22 cellular contexts compared by ENCODE assay signal in genomic region chr1:47547753-47548152, GRCh38.
DNase-seq lines count a peak whose midpoint lies in the region; ATAC-seq and TF ChIP-seq lines count a peak whose summit lies in the region.
"Had no signal": no experiment of that assay in that cellular context is flagged by ENCODE, and none has a peak within 500 bp of the region (broad histone marks: within the 10 kb centered on the region; RNA-seq: fewer than 3 reads in every experiment).

No MANE protein-coding gene starts in this region.

- DNase-seq in EL (peak; percentile 30), M059J (ENCODE audit: low read depth) (peak; percentile 9), endodermal cell (peak; percentile 65), neural crest cell (ENCODE audit: low read depth, low spot score) (no peak)
- no peak for DNase-seq in naive thymus-derived CD8-positive, alpha-beta T cell
- no peak for DNase-seq in CD8-positive, alpha-beta T cell
- DNase-seq: activated CD4-positive, alpha-beta T cell treated with anti-CD3 and anti-CD28 coated beads for 36 hours; activated naive CD8-positive, alpha-beta T cell treated with anti-CD3 and anti-CD28 coated beads, Interleukin-2, amount 10 ng/mL, durations not matched to agents 7 days and 5 days; activated T-cell treated with anti-CD3 and anti-CD28 coated beads, Interleukin-2, amount 50 U/mL, for 72 hours; CD4-positive, CD25-positive, alpha-beta regulatory T cell; effector memory CD4-positive, alpha-beta T cell; GDM1; HCEC 1CT; MM.1S; NCI-H1417 treated with DMSO at 0.1 percent for 48 hours; NCI-H510A treated with DMSO at 0.1 percent for 48 hours; SHP77 had no signal

- POLR2A ChIA-PET in naive thymus-derived CD8-positive, alpha-beta T cell (lab: Charles Lee), result no interaction called here
- POLR2A ChIA-PET in CD8-positive, alpha-beta T cell (lab: Charles Lee), result no interaction called here

- no peak overlapping the region for H3K9ac ChIP-seq in endodermal cell (ENCODE audit: extremely low read depth, low read length, poor library complexity, severe bottlenecking)

- H3K4me3 Mint-ChIP-seq in endodermal cell (no peak overlapping the region), neural crest cell (no peak overlapping the region)
- no peak overlapping the region for H3K4me3 Mint-ChIP-seq in naive thymus-derived CD8-positive, alpha-beta T cell
- no peak overlapping the region for H3K4me3 Mint-ChIP-seq in CD8-positive, alpha-beta T cell
- H3K4me3 Mint-ChIP-seq: activated CD4-positive, alpha-beta T cell treated with anti-CD3 and anti-CD28 coated beads for 36 hours; activated naive CD8-positive, alpha-beta T cell treated with anti-CD3 and anti-CD28 coated beads, Interleukin-2, amount 10 ng/mL, durations not matched to agents 7 days and 5 days; activated T-cell treated with anti-CD3 and anti-CD28 coated beads, Interleukin-2, amount 50 U/mL, for 72 hours; CD4-positive, CD25-positive, alpha-beta regulatory T cell; memory B cell had no signal

- no peak overlapping the region for H3K27ac ChIP-seq in endodermal cell (ENCODE audit: low read depth, low read length)
- H3K27ac ChIP-seq in CD8-positive, alpha-beta T cell (ENCODE audit: low read depth, low read length), result no peak overlapping the region
- H3K27ac ChIP-seq: esophagus muscularis mucosa, gastroesophageal sphincter had no signal

- H3K4me1 Mint-ChIP-seq in endodermal cell (peaks cover 18% of the 10 kb centered on the region), neural crest cell (peaks cover 36% of the 10 kb centered on the region)
- H3K4me1 Mint-ChIP-seq in naive thymus-derived CD8-positive, alpha-beta T cell, result no peaks in the 10 kb centered on the region
- no peaks in the 10 kb centered on the region for H3K4me1 Mint-ChIP-seq in CD8-positive, alpha-beta T cell (ENCODE audit: low read depth)
- H3K4me1 Mint-ChIP-seq: activated CD4-positive, alpha-beta T cell treated with anti-CD3 and anti-CD28 coated beads for 36 hours; activated naive CD8-positive, alpha-beta T cell treated with anti-CD3 and anti-CD28 coated beads, Interleukin-2, amount 10 ng/mL, durations not matched to agents 7 days and 5 days; CD4-positive, CD25-positive, alpha-beta regulatory T cell; memory B cell had no signal

- H3K9me3 Mint-ChIP-seq in endodermal cell (no peaks in the 10 kb centered on the region), neural crest cell (no peaks in the 10 kb centered on the region)
- peaks cover 0 to 3% (median 0%) of the 10 kb centered on the region in 9 donors for H3K9me3 Mint-ChIP-seq in naive thymus-derived CD8-positive, alpha-beta T cell
- no peaks in the 10 kb centered on the region for H3K9me3 Mint-ChIP-seq in CD8-positive, alpha-beta T cell
- H3K9me3 Mint-ChIP-seq: activated naive CD8-positive, alpha-beta T cell treated with anti-CD3 and anti-CD28 coated beads, Interleukin-2, amount 10 ng/mL, durations not matched to agents 7 days and 5 days; activated T-cell treated with anti-CD3 and anti-CD28 coated beads, Interleukin-2, amount 50 U/mL, for 72 hours had no signal

- intact Hi-C loops in CD8-positive, alpha-beta T cell (cut with DNase I, micrococcal nuclease), result loop anchor here in 1 of 2 experiments (5.0 kb wide), 1 partner anchor 110 kb away; the partner anchor contains the start of gene FOXD2

- H3K27me3 ChIP-seq in endodermal cell (ENCODE audit: control insufficient read depth, insufficient read depth, low read length, poor library complexity, severe bottlenecking), result no peaks in the 10 kb centered on the region
- no peaks in the 10 kb centered on the region for H3K27me3 ChIP-seq in CD8-positive, alpha-beta T cell (ENCODE audit: insufficient read depth, low read length)

- no peaks in the 10 kb centered on the region for H3K36me3 ChIP-seq in endodermal cell (ENCODE audit: control insufficient read depth, insufficient read depth, low read length)
- H3K36me3 ChIP-seq in CD8-positive, alpha-beta T cell (ENCODE audit: insufficient read depth, low read length), result no peaks in the 10 kb centered on the region
- H3K36me3 ChIP-seq: esophagus muscularis mucosa, gastroesophageal sphincter had no signal

- H3K27me3 Mint-ChIP-seq in endodermal cell (ENCODE audit: insufficient read depth), result peaks cover 1% of the 10 kb centered on the region
- H3K27me3 Mint-ChIP-seq in neural crest cell (ENCODE audit: low read depth), result peaks cover 6% of the 10 kb centered on the region
- H3K27me3 Mint-ChIP-seq in naive thymus-derived CD8-positive, alpha-beta T cell, result peaks cover 12 to 32% (median 23%) of the 10 kb centered on the region in 5 donors
- H3K27me3 Mint-ChIP-seq in CD8-positive, alpha-beta T cell (ENCODE audit: low read depth), result peaks cover 14% of the 10 kb centered on the region

- H3K9me3 ChIP-seq in endodermal cell (ENCODE audit: control insufficient read depth, low read length), result no peaks in the 10 kb centered on the region
- H3K9me3 ChIP-seq in CD8-positive, alpha-beta T cell (ENCODE audit: low read length), result no peaks in the 10 kb centered on the region
- H3K9me3 ChIP-seq: esophagus muscularis mucosa, gastroesophageal sphincter had no signal

- no peaks in the 10 kb centered on the region for H3K4me1 ChIP-seq in endodermal cell (ENCODE audit: control insufficient read depth, insufficient read depth, low read length)
- H3K4me1 ChIP-seq in CD8-positive, alpha-beta T cell (ENCODE audit: insufficient read depth, low read length), result no peaks in the 10 kb centered on the region
- H3K4me1 ChIP-seq: esophagus muscularis mucosa, gastroesophageal sphincter had no signal

- no peak for ATAC-seq in naive thymus-derived CD8-positive, alpha-beta T cell
- ATAC-seq in CD8-positive, alpha-beta T cell, result no peak
- no peak for ATAC-seq in HG02970 (IDR thresholded peaks at IDR 0.05; ENCODE audit: low FRiP score, unreplicated experiment)
- ATAC-seq: activated CD4-positive, alpha-beta T cell treated with anti-CD3 and anti-CD28 coated beads for 36 hours; activated T-cell treated with anti-CD3 and anti-CD28 coated beads, Interleukin-2, amount 50 U/mL, for 72 hours; gastroesophageal sphincter had no signal

- H3K36me3 Mint-ChIP-seq in endodermal cell (ENCODE audit: low read depth), result no peaks in the 10 kb centered on the region
- H3K36me3 Mint-ChIP-seq in neural crest cell (ENCODE audit: low read depth), result no peaks in the 10 kb centered on the region
- no peaks in the 10 kb centered on the region for H3K36me3 Mint-ChIP-seq in naive thymus-derived CD8-positive, alpha-beta T cell
- no peaks in the 10 kb centered on the region for H3K36me3 Mint-ChIP-seq in CD8-positive, alpha-beta T cell
- H3K36me3 Mint-ChIP-seq: activated naive CD8-positive, alpha-beta T cell treated with anti-CD3 and anti-CD28 coated beads, Interleukin-2, amount 10 ng/mL, durations not matched to agents 7 days and 5 days; CD4-positive, CD25-positive, alpha-beta regulatory T cell; memory B cell had no signal

- WGBS in endodermal cell (ENCODE audit: insufficient coverage in 1 of 2, insufficient read length in 1 of 2), 2 experiments, result 67% methylated on average over 5 of the region's 5 CpGs; no CpG with 5 or more reads in 1 of the 2 experiments

- no peak overlapping the region for H3K4me3 ChIP-seq in endodermal cell (ENCODE audit: low read length)
- no peak overlapping the region for H3K4me3 ChIP-seq in CD8-positive, alpha-beta T cell (ENCODE audit: low read depth, low read length)
- H3K4me3 ChIP-seq: esophagus muscularis mucosa, gastroesophageal sphincter had no signal

- CTCF ChIA-PET in CD8-positive, alpha-beta T cell (lab: Charles Lee), result interaction anchor here (1.1 to 1.3 kb wide), 2 partner anchors 10 to 15 kb away, joined by 3 to 4 read pairs; no protein-coding TSS in a partner anchor

- H3K27ac Mint-ChIP-seq in endodermal cell (no peak overlapping the region), neural crest cell (ENCODE audit: unreplicated experiment) (peak overlapping the region; percentile 88)
- H3K27ac Mint-ChIP-seq in naive thymus-derived CD8-positive, alpha-beta T cell, result no peak overlapping the region
- H3K27ac Mint-ChIP-seq in CD8-positive, alpha-beta T cell, result no peak overlapping the region
- H3K27ac Mint-ChIP-seq: activated CD4-positive, alpha-beta T cell treated with anti-CD3 and anti-CD28 coated beads for 36 hours; activated naive CD8-positive, alpha-beta T cell treated with anti-CD3 and anti-CD28 coated beads, Interleukin-2, amount 10 ng/mL, durations not matched to agents 7 days and 5 days; activated T-cell treated with anti-CD3 and anti-CD28 coated beads, Interleukin-2, amount 50 U/mL, for 72 hours; memory B cell; progenitor cell of endocrine pancreas had no signal

- TF ChIP-seq CTCF in endodermal cell (conservative IDR thresholded peaks at IDR 0.05), result no peak
- TF ChIP-seq CTCF in neural crest cell (conservative IDR thresholded peaks at IDR 0.05), result no peak
- TF ChIP-seq CTCF in CD8-positive, alpha-beta T cell (IDR thresholded peaks at IDR 0.05), result no peak

Comparison
In these comparisons a context has a peak if more than half of its experiments do, and no peak if none do; other contexts are left out.
1. DNase-seq: peak in EL (single experiment), M059J (single experiment) and endodermal cell (single experiment); none in neural crest cell (single experiment), naive thymus-derived CD8-positive, alpha-beta T cell (0 of 10) and CD8-positive, alpha-beta T cell (0 of 7).